In genomic region chr5:74562116-74562515, GRCh38 we compare ENCODE assay signal across 2 cellular contexts.
TF ChIP-seq lines count a peak whose summit lies in the region.

No MANE protein-coding gene starts in this region.

TF ChIP-seq in SK-N-SH, 30 proteins besides CTCF, POLR2A, EP300 and RAD21 (continued from another document):
- TF ChIP-seq REST (IDR thresholded peaks at IDR 0.05; ENCODE audit: low read depth, low read length): no peak

TF ChIP-seq in SK-N-SH treated with all-trans-retinoic acid at 6 μM for 48 hours, 23 proteins besides CTCF, POLR2A, EP300 and RAD21 (continued from another document):
- TF ChIP-seq ZC3H10 (CRISPR knock-in tag; IDR thresholded peaks at IDR 0.05): no peak
- no peak for TF ChIP-seq CSDC2 (CRISPR knock-in tag; IDR thresholded peaks at IDR 0.05)
